17 cellular contexts compared by ENCODE assay signal in the genomic region with DNA sequence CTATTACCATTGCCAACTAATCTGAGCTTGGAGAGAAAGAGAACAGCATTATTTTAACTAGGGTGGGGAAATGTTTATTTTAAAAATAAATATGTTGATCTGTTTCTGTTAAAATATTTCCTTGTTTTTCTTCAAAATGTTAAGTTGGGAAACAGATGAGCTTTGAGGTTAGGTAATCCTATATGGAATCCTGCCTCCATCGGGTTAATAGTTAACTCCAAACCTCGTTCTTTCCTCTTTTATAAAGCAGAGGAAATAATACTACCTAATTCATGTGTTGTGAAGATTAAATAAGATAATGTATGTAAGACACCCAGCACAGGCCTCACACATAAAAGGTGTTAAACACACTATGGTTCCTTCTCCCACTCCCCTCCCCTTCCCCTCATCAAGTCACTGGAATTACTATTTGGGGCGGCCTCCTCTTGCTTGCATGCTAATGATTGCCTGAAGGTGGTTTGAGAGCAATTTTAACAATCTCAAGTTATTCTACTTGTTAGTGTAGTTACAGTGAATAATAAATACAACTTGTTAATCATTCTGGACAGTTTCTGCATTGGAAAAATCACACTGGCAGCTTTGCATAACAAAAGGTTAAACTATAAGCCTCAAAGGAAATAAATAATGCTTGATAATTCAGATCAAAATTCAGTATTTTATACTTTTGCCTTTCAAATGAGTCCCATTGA.
DNase-seq lines count a peak whose midpoint lies in the region; ATAC-seq and TF ChIP-seq lines count a peak whose summit lies in the region.
"Had no signal": no experiment of that assay in that cellular context is flagged by ENCODE, and none has a peak within 500 bp of the region (broad histone marks: within the 10 kb centered on the region; RNA-seq: fewer than 3 reads in every experiment).

No MANE protein-coding gene starts in this region.

- H3K4me1 ChIP-seq in GM23338 (ENCODE audit: insufficient read depth) = peaks cover 26% of the 10 kb centered on the region
- no peaks in the 10 kb centered on the region for H3K4me1 ChIP-seq in thyroid gland
- H3K4me1 ChIP-seq: Peyer's patch had no signal

- no peaks in the 10 kb centered on the region for H3K9me3 ChIP-seq in thyroid gland
- H3K9me3 ChIP-seq: Peyer's patch had no signal

- H3K4me2 ChIP-seq in GM23338 = peak overlapping the region; percentile 19; the same call in 1 of the 2 replicates

- no peak overlapping the region for H3K27ac ChIP-seq in GM23338 (ENCODE audit: low read depth)
- no peak overlapping the region for H3K27ac ChIP-seq in thyroid gland
- H3K27ac ChIP-seq: Peyer's patch had no signal

- H3K9me3 Mint-ChIP-seq in GM23338 (peaks cover 15% of the 10 kb centered on the region), nephron (no peaks in the 10 kb centered on the region)
- H3K9me3 Mint-ChIP-seq: CD4-positive, alpha-beta T cell had no signal

- no peaks in the 10 kb centered on the region for H3F3A ChIP-seq in GM23338 (replicated peaks; ENCODE audit: low read depth)

- TF ChIP-seq CTCF in GM23338 (conservative IDR thresholded peaks at IDR 0.05; ENCODE audit: low read depth in 2 of 2) (no peak), nephron (IDR thresholded peaks at IDR 0.05; ENCODE audit: unreplicated experiment in 3 of 3) (no peak), thyroid gland (IDR thresholded peaks at IDR 0.05) (no peak)

- H3K27me3 Mint-ChIP-seq in GM23338 (ENCODE audit: insufficient read depth, low read depth, poor library complexity) (no peaks in the 10 kb centered on the region), nephron (ENCODE audit: low read depth) (no peaks in the 10 kb centered on the region)
- H3K27me3 Mint-ChIP-seq: CD4-positive, alpha-beta T cell had no signal

- 69 to 83% methylated on average over 3 of the region's 3 CpGs for WGBS in thyroid gland, 2 donors

- peaks cover 29% of the 10 kb centered on the region for H3K4me1 Mint-ChIP-seq in GM23338
- peaks cover 30% of the 10 kb centered on the region for H3K4me1 Mint-ChIP-seq in nephron

- ATAC-seq in GM23338 (peak; percentile 51), HG02884 (IDR thresholded peaks at IDR 0.05; ENCODE audit: unreplicated experiment) (no peak)

- H3K4me3 ChIP-seq in GM23338 (no peak overlapping the region), thyroid gland (replicated peaks in 1 of 3) (no peak overlapping the region)
- H3K4me3 ChIP-seq: Peyer's patch had no signal

- H3K36me3 ChIP-seq in GM23338 (ENCODE audit: insufficient read depth) (no peaks in the 10 kb centered on the region), thyroid gland (no peaks in the 10 kb centered on the region)
- H3K36me3 ChIP-seq: Peyer's patch had no signal

- H3K4me3 Mint-ChIP-seq in GM23338 = no peak overlapping the region
- no peak overlapping the region for H3K4me3 Mint-ChIP-seq in nephron
- H3K4me3 Mint-ChIP-seq: CD4-positive, alpha-beta T cell had no signal

- no peaks in the 10 kb centered on the region for H3K9me2 ChIP-seq in GM23338 (ENCODE audit: insufficient read depth)

- H3K79me2 ChIP-seq in GM23338 (replicated peaks; ENCODE audit: insufficient read depth) = no peaks in the 10 kb centered on the region

- DNase-seq in GM23338 (ENCODE audit: low spot score) (peak; percentile 13), SW480 (ENCODE audit: low spot score) (peak; percentile 2), kidney glomerular epithelial cell (lab: John Stamatoyannopoulos, UW) (peak; percentile 8), thyroid gland (no peak), KG1 (lab: John Stamatoyannopoulos, UW) (no peak), NCI-H748 treated with DMSO at 0.1 percent for 48 hours (lab: John Stamatoyannopoulos, UW) (no peak)
- DNase-seq: Calu3; CD4-positive, alpha-beta T cell; DND-41; KBM-7; NCI-H1105 treated with DMSO at 0.1 percent for 48 hours; NCI-H1694 treated with DMSO at 0.1 percent for 48 hours; NK-92 treated with Interleukin-12 subunit alpha and Interleukin-12 subunit beta, amount 100 ng/mL, for 24 hours; Peyer's patch; Right ventricle myocardium superior had no signal

- no peaks in the 10 kb centered on the region for H4K20me1 ChIP-seq in GM23338 (replicated peaks; ENCODE audit: insufficient read depth)

- H2AFZ ChIP-seq in GM23338 = no peak overlapping the region

- peaks cover 8% of the 10 kb centered on the region for H3K36me3 Mint-ChIP-seq in GM23338 (ENCODE audit: low read depth)
- no peaks in the 10 kb centered on the region for H3K36me3 Mint-ChIP-seq in nephron (ENCODE audit: low read depth)

- intact Hi-C loops in thyroid gland (cut with DNase I) = no loop called here

- H3K27me3 ChIP-seq in GM23338 (ENCODE audit: insufficient read depth) (no peaks in the 10 kb centered on the region), thyroid gland (no peaks in the 10 kb centered on the region)
- H3K27me3 ChIP-seq: Peyer's patch had no signal

- TF ChIP-seq POLR2A in thyroid gland (IDR thresholded peaks at IDR 0.05) = no peak

- H3K27ac Mint-ChIP-seq in GM23338 (0 out of 2 replicates have a peak overlapping the region, but pooled peaks have one; percentile 91), nephron (peak overlapping the region; percentile 57 to 93 (median 76))
- H3K27ac Mint-ChIP-seq: CD4-positive, alpha-beta T cell had no signal

TF ChIP-seq in GM23338, 12 proteins besides CTCF, POLR2A, EP300 and RAD21 (continues in another document):
- no peak for TF ChIP-seq EZH2phosphoT487 (IDR thresholded peaks at IDR 0.05; ENCODE audit: unreplicated experiment)
- TF ChIP-seq ZNF462 (CRISPR knock-in tag; IDR thresholded peaks at IDR 0.05) = no peak
- TF ChIP-seq STAT1 (IDR thresholded peaks at IDR 0.05; ENCODE audit: unreplicated experiment) = no peak
- TF ChIP-seq, protein P1, sequence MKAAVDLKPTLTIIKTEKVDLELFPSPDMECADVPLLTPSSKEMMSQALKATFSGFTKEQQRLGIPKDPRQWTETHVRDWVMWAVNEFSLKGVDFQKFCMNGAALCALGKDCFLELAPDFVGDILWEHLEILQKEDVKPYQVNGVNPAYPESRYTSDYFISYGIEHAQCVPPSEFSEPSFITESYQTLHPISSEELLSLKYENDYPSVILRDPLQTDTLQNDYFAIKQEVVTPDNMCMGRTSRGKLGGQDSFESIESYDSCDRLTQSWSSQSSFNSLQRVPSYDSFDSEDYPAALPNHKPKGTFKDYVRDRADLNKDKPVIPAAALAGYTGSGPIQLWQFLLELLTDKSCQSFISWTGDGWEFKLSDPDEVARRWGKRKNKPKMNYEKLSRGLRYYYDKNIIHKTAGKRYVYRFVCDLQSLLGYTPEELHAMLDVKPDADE (IDR thresholded peaks at IDR 0.05) = no peak
- no peak for TF ChIP-seq ZNF331 (CRISPR knock-in tag; IDR thresholded peaks at IDR 0.05; ENCODE audit: low read depth)
- TF ChIP-seq CREB1 (CRISPR knock-in tag; IDR thresholded peaks at IDR 0.05; ENCODE audit: low read depth) = no peak

Comparison
In these comparisons a context has a peak if more than half of its experiments do, and no peak if none do; other contexts are left out.
1. DNase-seq: peak in GM23338 (single experiment), SW480 (single experiment) and kidney glomerular epithelial cell (single experiment); none in thyroid gland (0 of 2), KG1 (single experiment) and NCI-H748 treated with DMSO at 0.1 percent for 48 hours (single experiment).